7 cellular contexts compared by ENCODE assay signal in genomic region chr12:66279127-66279712, GRCh38. TPM values are rescaled to one million over a fixed set of nuclear protein-coding genes. Genes with fewer than 3 reads are reported as not detected.
DNase-seq lines count a peak whose midpoint lies in the region; ATAC-seq and TF ChIP-seq lines count a peak whose summit lies in the region.

No MANE protein-coding gene starts in this region.

- DNase-seq in Daoy (ENCODE audit: low read depth) (peak; percentile 19), HuH-7.5 (ENCODE audit: low spot score) (peak; percentile 13), fibroblast of lung (ENCODE audit: low read depth in 2 of 2) (peak; percentile 7 to 31), type B pancreatic cell (ENCODE audit: extremely low spot score, unreplicated experiment) (no peak)
- peak; percentile 44 for DNase-seq in activated CD4-positive, alpha-beta T cell treated with anti-CD3 and anti-CD28 coated beads for 48 hours

- peak; percentile 76 to 79 for TF ChIP-seq CTCF in fibroblast of lung (conservative IDR thresholded peaks at IDR 0.05 in 1 of 2, IDR thresholded peaks at IDR 0.05 in 1 of 2; ENCODE audit: low read depth in 1 of 2, low read length in 2 of 2)
- peak; percentile 65 for TF ChIP-seq CTCF in type B pancreatic cell (conservative IDR thresholded peaks at IDR 0.05)

- no peak overlapping the region for H3K27ac Mint-ChIP-seq in type B pancreatic cell

- no peaks in the 10 kb centered on the region for H3K79me2 ChIP-seq in fibroblast of lung (ENCODE audit: control insufficient read depth, insufficient read depth, low read length)

- no peaks in the 10 kb centered on the region for H3K36me3 ChIP-seq in fibroblast of lung (ENCODE audit: control insufficient read depth, insufficient read depth, low read length)

- no peak overlapping the region for H3K4me3 ChIP-seq in fibroblast of lung (replicated peaks in 1 of 4; ENCODE audit: control extremely low read depth in 1 of 4, insufficient read depth in 1 of 4, low read depth in 3 of 4, low read length in 4 of 4)

- no peaks in the 10 kb centered on the region for H3K36me3 Mint-ChIP-seq in type B pancreatic cell

- H3K27me3 Mint-ChIP-seq in type B pancreatic cell: peaks cover 14% of the 10 kb centered on the region

- no peaks in the 10 kb centered on the region for H3K4me1 Mint-ChIP-seq in type B pancreatic cell (ENCODE audit: unreplicated experiment)

- no peak overlapping the region for H3K4me3 Mint-ChIP-seq in type B pancreatic cell

- peaks cover 7% of the 10 kb centered on the region for H3K9me3 Mint-ChIP-seq in type B pancreatic cell

- H3K4me2 ChIP-seq in fibroblast of lung (ENCODE audit: extremely low read depth, insufficient read depth, low read length): no peak overlapping the region

- no peaks in the 10 kb centered on the region for H4K20me1 ChIP-seq in fibroblast of lung (ENCODE audit: control insufficient read depth, extremely low read depth, insufficient read depth, low read length)

- H3K9me3 ChIP-seq in fibroblast of lung (ENCODE audit: control insufficient read depth, insufficient read depth, low read depth, low read length): no peaks in the 10 kb centered on the region

- H3K4me1 ChIP-seq in fibroblast of lung (ENCODE audit: control insufficient read depth, extremely low read depth, insufficient read depth, low read length): no peaks in the 10 kb centered on the region

- ATAC-seq in GM19467 (IDR thresholded peaks at IDR 0.05; ENCODE audit: unreplicated experiment): no peak
- ATAC-seq in activated CD4-positive, CD25-positive, alpha-beta regulatory T cell treated with anti-CD3 and anti-CD28 coated beads, Interleukin-2, amount 50 U/mL, for 24 hours: no peak

- H3K9ac ChIP-seq in fibroblast of lung (ENCODE audit: insufficient read depth, low read length): no peak overlapping the region

- peaks cover 14% of the 10 kb centered on the region for H3K27me3 ChIP-seq in fibroblast of lung (ENCODE audit: control insufficient read depth, insufficient read depth, low read length)

- H3K27ac ChIP-seq in fibroblast of lung (ENCODE audit: insufficient read depth, low read length): no peak overlapping the region

- no peak overlapping the region for H2AFZ ChIP-seq in fibroblast of lung (ENCODE audit: low read length)

RNA-seq across cellular contexts. Expression of gene HELB, which starts 23.1 kb away (rescaled TPM):
- total RNA-seq in Daoy (2014; rRNA removed; shearing (Covaris generic)): 3.2 and 6.4 TPM in 2 replicates
- total RNA-seq in fibroblast of lung (2.6 and 3.1 TPM in 2 replicates), type B pancreatic cell (ENCODE audit: low replicate concordance) (3.8 and 5.5 TPM in 2 replicates)
- polyA plus RNA-seq in fibroblast of lung: 1.1 and 1.2 TPM in 2 replicates
- polyA plus RNA-seq in fibroblast of lung (2012): 0.51 and 0.58 TPM in 2 replicates
- polyA minus RNA-seq in fibroblast of lung (ENCODE audit: low replicate concordance): 1.3 TPM in 2 replicates
